In the genomic region with DNA sequence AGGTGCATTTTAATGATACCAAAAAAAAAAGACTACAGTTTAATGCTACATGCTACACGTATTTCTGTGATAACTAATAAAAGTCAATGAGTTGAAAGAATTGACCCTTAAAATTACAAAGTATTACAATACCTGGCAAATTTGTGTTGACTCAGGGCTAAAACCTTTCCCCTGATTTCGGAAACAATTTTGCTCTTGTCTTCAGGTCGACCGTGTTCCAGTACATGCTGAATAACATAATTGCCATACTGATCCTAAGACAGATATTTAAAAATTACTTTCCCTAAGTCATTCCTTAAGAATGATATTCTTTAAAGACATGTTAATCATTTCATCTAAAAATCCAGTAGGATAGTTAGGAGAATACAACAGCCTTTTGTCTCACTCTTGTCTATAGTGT, we compare ENCODE assay signal across 36 cellular contexts.
"Had no signal": no experiment of that assay in that cellular context is flagged by ENCODE, and none has a peak within 500 bp of the region (broad histone marks: within the 10 kb centered on the region; RNA-seq: fewer than 3 reads in every experiment).

No MANE protein-coding gene starts in this region.

- H3K4me3 ChIP-seq: adrenal gland, ascending aorta, body of pancreas, breast epithelium, cardiac muscle cell had no signal

- H3K27ac Mint-ChIP-seq: activated naive CD4-positive, alpha-beta T cell treated with anti-CD3 and anti-CD28 coated beads for 36 hours; activated naive CD4-positive, alpha-beta T cell treated with anti-CD3 and anti-CD28 coated beads, Interleukin-2, amount 10 ng/mL, durations not matched to agents 7 days and 5 days; activated naive CD4-positive, alpha-beta T cell treated with anti-CD3 and anti-CD28 coated beads, Interleukin-2, amount 50 U/mL, for 72 hours; activated naive CD8-positive, alpha-beta T cell treated with anti-CD3 and anti-CD28 coated beads for 36 hours; activated naive CD8-positive, alpha-beta T cell treated with anti-CD3 and anti-CD28 coated beads, Interleukin-2, amount 10 ng/mL, durations not matched to agents 7 days and 5 days; activated T-helper 1 cell treated with anti-CD3 and anti-CD28 coated beads, Interleukin-12 subunit alpha, Interleukin-12 subunit beta, Interleukin-2, Interleukin-4 antibody, amounts not matched to agents 30 ng/mL and 10 ng/mL and 1 ng/mL, durations not matched to agents 14 hours and 24 hours and 36 hours; activated T-helper 17 cell treated with anti-CD3 and anti-CD28 coated beads, Interleukin-2, amount 50 U/mL, for 72 hours; activated T-helper 2 cell treated with anti-CD3 and anti-CD28 coated beads, Interferon-gamma antibody, Interleukin-2, Interleukin-4, amounts not matched to agents 10 μg/mL and 5 μg/mL and 100 μg/mL, durations not matched to agents 14 hours and 24 hours and 36 hours had no signal

- H3K9me3 ChIP-seq: adrenal gland, ascending aorta, body of pancreas, breast epithelium had no signal

- H3K4me1 Mint-ChIP-seq: activated naive CD4-positive, alpha-beta T cell treated with anti-CD3 and anti-CD28 coated beads, Interleukin-2, amount 10 ng/mL, durations not matched to agents 7 days and 5 days; activated naive CD4-positive, alpha-beta T cell treated with anti-CD3 and anti-CD28 coated beads, Interleukin-2, amount 50 U/mL, for 24 hours; activated naive CD8-positive, alpha-beta T cell treated with anti-CD3 and anti-CD28 coated beads, Interleukin-2, amount 50 U/mL, for 24 hours; activated T-helper 17 cell treated with anti-CD3 and anti-CD28 coated beads, Interleukin-2, amount 50 U/mL, for 72 hours; brain; central memory CD8-positive, alpha-beta T cell had no signal

- H3K4me1 ChIP-seq: adrenal gland, ascending aorta, body of pancreas, breast epithelium had no signal

- H3K27ac ChIP-seq: adrenal gland, ascending aorta, body of pancreas, brain microvascular endothelial cell, breast epithelium, cardiac muscle cell had no signal

- H3K27me3 Mint-ChIP-seq: activated naive CD4-positive, alpha-beta T cell treated with anti-CD3 and anti-CD28 coated beads, Interleukin-2, amount 10 ng/mL, durations not matched to agents 7 days and 5 days; activated naive CD4-positive, alpha-beta T cell treated with anti-CD3 and anti-CD28 coated beads, Interleukin-2, amount 50 U/mL, for 24 hours; activated naive CD8-positive, alpha-beta T cell; activated naive CD8-positive, alpha-beta T cell treated with anti-CD3 and anti-CD28 coated beads for 36 hours; activated naive CD8-positive, alpha-beta T cell treated with anti-CD3 and anti-CD28 coated beads, Interleukin-2, amount 10 ng/mL, durations not matched to agents 7 days and 5 days; activated naive CD8-positive, alpha-beta T cell treated with anti-CD3 and anti-CD28 coated beads, Interleukin-2, amount 50 U/mL, for 24 hours; activated T-cell treated with anti-CD3 and anti-CD28 coated beads, Interleukin-2, amount 50 U/mL, for 24 hours; activated T-helper 17 cell treated with anti-CD3 and anti-CD28 coated beads, Interleukin-2, amount 50 U/mL, for 72 hours; brain; central memory CD8-positive, alpha-beta T cell had no signal

- H3K27me3 ChIP-seq: adrenal gland, ascending aorta, body of pancreas, brain microvascular endothelial cell, breast epithelium, cardiac muscle cell had no signal

- H3K4me3 Mint-ChIP-seq: activated naive CD4-positive, alpha-beta T cell treated with anti-CD3 and anti-CD28 coated beads for 36 hours; activated naive CD4-positive, alpha-beta T cell treated with anti-CD3 and anti-CD28 coated beads, Interleukin-2, amount 10 ng/mL, durations not matched to agents 7 days and 5 days; activated naive CD4-positive, alpha-beta T cell treated with anti-CD3 and anti-CD28 coated beads, Interleukin-2, amount 50 U/mL, for 24 hours; activated naive CD8-positive, alpha-beta T cell; activated naive CD8-positive, alpha-beta T cell treated with anti-CD3 and anti-CD28 coated beads for 36 hours; activated naive CD8-positive, alpha-beta T cell treated with anti-CD3 and anti-CD28 coated beads, Interleukin-2, amount 10 ng/mL, durations not matched to agents 7 days and 5 days; activated naive CD8-positive, alpha-beta T cell treated with anti-CD3 and anti-CD28 coated beads, Interleukin-2, amount 50 U/mL, for 24 hours; activated T-cell treated with anti-CD3 and anti-CD28 coated beads, Interleukin-2, amount 50 U/mL, for 24 hours; activated T-cell treated with anti-CD3 and anti-CD28 coated beads, Interleukin-2, amount 50 U/mL, for 4 hours; activated T-helper 1 cell treated with anti-CD3 and anti-CD28 coated beads, Interleukin-12 subunit alpha, Interleukin-12 subunit beta, Interleukin-2, Interleukin-4 antibody, amounts not matched to agents 30 ng/mL and 10 ng/mL and 1 ng/mL, durations not matched to agents 14 hours and 24 hours and 36 hours; activated T-helper 17 cell treated with anti-CD3 and anti-CD28 coated beads, Interleukin-2, amount 50 U/mL, for 72 hours; brain; central memory CD8-positive, alpha-beta T cell had no signal

- DNase-seq: activated effector memory CD4-positive, alpha-beta T cell treated with anti-CD3 and anti-CD28 coated beads, Interleukin-2, amount 50 U/mL, for 16 hours; activated effector memory CD4-positive, alpha-beta T cell treated with Interleukin-2 at 50 U/mL for 16 hours; activated gamma-delta T cell; activated gamma-delta T cell treated with Interleukin-2 at 50 U/mL for 16 hours; activated naive CD4-positive, alpha-beta T cell; activated naive CD4-positive, alpha-beta T cell treated with anti-CD3 and anti-CD28 coated beads for 36 hours; activated naive CD4-positive, alpha-beta T cell treated with anti-CD3 and anti-CD28 coated beads, Interleukin-2, amount 10 ng/mL, durations not matched to agents 7 days and 5 days; activated naive CD4-positive, alpha-beta T cell treated with anti-CD3 and anti-CD28 coated beads, Interleukin-2, amount 50 U/mL, for 16 hours; activated naive CD4-positive, alpha-beta T cell treated with Interleukin-2 at 50 U/mL for 16 hours; activated naive CD8-positive, alpha-beta T cell treated with anti-CD3 and anti-CD28 coated beads for 36 hours; activated naive CD8-positive, alpha-beta T cell treated with anti-CD3 and anti-CD28 coated beads, Interleukin-2, amount 10 ng/mL, durations not matched to agents 7 days and 5 days; activated naive CD8-positive, alpha-beta T cell treated with anti-CD3 and anti-CD28 coated beads, Interleukin-2, amount 50 U/mL, for 24 hours; activated T-cell treated with anti-CD3 and anti-CD28 coated beads, Interleukin-2, amount 50 U/mL, for 1 hour; activated T-cell treated with anti-CD3 and anti-CD28 coated beads, Interleukin-2, amount 50 U/mL, for 24 hours; activated T-cell treated with anti-CD3 and anti-CD28 coated beads, Interleukin-2, amount 50 U/mL, for 4 hours; adrenal gland; amniotic stem cell; amygdala; anterior cingulate cortex; aorta; body of pancreas; brain microvascular endothelial cell; caudate nucleus; central memory CD4-positive, alpha-beta T cell; cerebellar nuclear complex had no signal

- ATAC-seq: activated naive CD4-positive, alpha-beta T cell treated with anti-CD3 and anti-CD28 coated beads, Interleukin-2, amount 50 U/mL, for 72 hours; activated naive CD8-positive, alpha-beta T cell treated with anti-CD3 and anti-CD28 coated beads, Interleukin-2, amount 50 U/mL, for 24 hours; activated T-cell treated with anti-CD3 and anti-CD28 coated beads, Interleukin-2, amount 50 U/mL, for 4 hours; activated T-helper 17 cell treated with anti-CD3 and anti-CD28 coated beads, Interleukin-2, amount 50 U/mL, for 72 hours; body of pancreas had no signal

- H3K9me3 Mint-ChIP-seq: activated naive CD4-positive, alpha-beta T cell treated with anti-CD3 and anti-CD28 coated beads for 36 hours; activated naive CD4-positive, alpha-beta T cell treated with anti-CD3 and anti-CD28 coated beads, Interleukin-2, amount 10 ng/mL, durations not matched to agents 7 days and 5 days; activated naive CD4-positive, alpha-beta T cell treated with anti-CD3 and anti-CD28 coated beads, Interleukin-2, amount 50 U/mL, for 24 hours; activated naive CD4-positive, alpha-beta T cell treated with anti-CD3 and anti-CD28 coated beads, Interleukin-2, amount 50 U/mL, for 72 hours; activated naive CD8-positive, alpha-beta T cell treated with anti-CD3 and anti-CD28 coated beads for 36 hours; activated naive CD8-positive, alpha-beta T cell treated with anti-CD3 and anti-CD28 coated beads, Interleukin-2, amount 10 ng/mL, durations not matched to agents 7 days and 5 days; activated naive CD8-positive, alpha-beta T cell treated with anti-CD3 and anti-CD28 coated beads, Interleukin-2, amount 50 U/mL, for 24 hours; activated T-cell treated with anti-CD3 and anti-CD28 coated beads, Interleukin-2, amount 50 U/mL, for 24 hours; activated T-cell treated with anti-CD3 and anti-CD28 coated beads, Interleukin-2, amount 50 U/mL, for 4 hours; activated T-helper 1 cell treated with anti-CD3 and anti-CD28 coated beads, Interleukin-12 subunit alpha, Interleukin-12 subunit beta, Interleukin-2, Interleukin-4 antibody, amounts not matched to agents 30 ng/mL and 10 ng/mL and 1 ng/mL, durations not matched to agents 14 hours and 24 hours and 36 hours; activated T-helper 17 cell treated with anti-CD3 and anti-CD28 coated beads, Interleukin-2, amount 50 U/mL, for 72 hours; activated T-helper 2 cell treated with anti-CD3 and anti-CD28 coated beads, Interferon-gamma antibody, Interleukin-2, Interleukin-4, amounts not matched to agents 10 μg/mL and 5 μg/mL and 100 μg/mL, durations not matched to agents 14 hours and 24 hours and 36 hours; brain; central memory CD8-positive, alpha-beta T cell had no signal
